Comparison of ENCODE assay signal across 8 cellular contexts in genomic region chr11:65204646-65205601, GRCh38. TPM values are rescaled to one million over a fixed set of nuclear protein-coding genes. Genes with fewer than 3 reads are reported as not detected.
DNase-seq lines count a peak whose midpoint lies in the region; ATAC-seq, FAIRE-seq and TF ChIP-seq lines count a peak whose summit lies in the region.

No MANE protein-coding gene starts in this region.

- WGBS in gastroesophageal sphincter (ENCODE audit: low coverage in 1 of 2), 2 donors: 60% methylated on average over 14 of the region's 38 CpGs; no CpG with 5 or more reads in 1 of the 2 donors
- WGBS in pancreas, 2 donors: 73 to 74% methylated on average over 38 of the region's 38 CpGs

- no peaks in the 10 kb centered on the region for H3K27me3 Mint-ChIP-seq in activated T-helper 1 cell treated with anti-CD3 and anti-CD28 coated beads, Interleukin-12 subunit alpha, Interleukin-12 subunit beta, Interleukin-2, Interleukin-4 antibody, amounts not matched to agents 30 ng/mL and 10 ng/mL and 1 ng/mL, durations not matched to agents 14 hours and 24 hours and 36 hours (ENCODE audit: insufficient read depth)

- TF ChIP-seq CTCF in gastroesophageal sphincter (IDR thresholded peaks at IDR 0.05) (peak in 3 of 4 experiments; percentile 65 to 89 (median 73)), pancreas (IDR thresholded peaks at IDR 0.05) (peak; percentile 74 to 88 (median 84))

- H3K27ac Mint-ChIP-seq in activated T-helper 1 cell treated with anti-CD3 and anti-CD28 coated beads, Interleukin-12 subunit alpha, Interleukin-12 subunit beta, Interleukin-2, Interleukin-4 antibody, amounts not matched to agents 30 ng/mL and 10 ng/mL and 1 ng/mL, durations not matched to agents 14 hours and 24 hours and 36 hours: no peak overlapping the region

- ATAC-seq in gastroesophageal sphincter (peak; percentile 58), pancreas (peak in 3 of 4 donors; percentile 66 to 76 (median 73)), GM19467 (IDR thresholded peaks at IDR 0.05; ENCODE audit: unreplicated experiment) (no peak), GM18867 (IDR thresholded peaks at IDR 0.05; ENCODE audit: unreplicated experiment) (no peak)

- intact Hi-C loops in activated T-helper 1 cell treated with anti-CD3 and anti-CD28 coated beads, Interleukin-12 subunit alpha, Interleukin-12 subunit beta, Interleukin-2, Interleukin-4 antibody, amounts not matched to agents 30 ng/mL and 10 ng/mL and 1 ng/mL, durations not matched to agents 14 hours and 24 hours and 36 hours (cut with micrococcal nuclease): loop anchor here (1.0 kb wide), 2 partner anchors 110 to 125 kb away; no protein-coding TSS in a partner anchor
- intact Hi-C loops in pancreas (cut with DNase I): no loop called here

- H3K9me3 ChIP-seq in gastroesophageal sphincter: no peaks in the 10 kb centered on the region
- no peaks in the 10 kb centered on the region for H3K9me3 ChIP-seq in pancreas

- H3K27ac ChIP-seq in gastroesophageal sphincter (no peak overlapping the region), pancreas (no peak overlapping the region)

- no peak for TF ChIP-seq POLR2A in gastroesophageal sphincter (IDR thresholded peaks at IDR 0.05)

- H3K4me1 ChIP-seq in gastroesophageal sphincter (no peaks in the 10 kb centered on the region), pancreas (no peaks in the 10 kb centered on the region)

- FAIRE-seq in pancreas (lab: Jason Lieb, UNC): no peak

- no peak overlapping the region for H3K4me3 ChIP-seq in gastroesophageal sphincter
- H3K4me3 ChIP-seq in pancreas: no peak overlapping the region

- H3K27me3 ChIP-seq in gastroesophageal sphincter (no peaks in the 10 kb centered on the region), pancreas (no peaks in the 10 kb centered on the region)

- DNase-seq in activated T-helper 1 cell treated with Interleukin-2 at 50 U/mL for 16 hours (ENCODE audit: low read depth) (peak; percentile 22), NCI-H345 treated with DMSO at 0.1 percent for 48 hours (lab: John Stamatoyannopoulos, UW; ENCODE audit: unreplicated experiment) (peak; percentile 2), pancreas (peak in 1 of 6 donors; percentile 73)
- no peak for DNase-seq in activated T-helper 1 cell treated with anti-CD3 and anti-CD28 coated beads, Interleukin-12 subunit alpha, Interleukin-12 subunit beta, Interleukin-2, Interleukin-4 antibody, amounts not matched to agents 30 ng/mL and 10 ng/mL and 1 ng/mL, durations not matched to agents 14 hours and 24 hours and 36 hours (ENCODE audit: low spot score)
- DNase-seq in activated T-cell treated with anti-CD3 and anti-CD28 coated beads, Interleukin-2, amount 50 U/mL, for 48 hours: peak; percentile 69 to 73

- TF ChIP-seq EP300 in gastroesophageal sphincter (IDR thresholded peaks at IDR 0.05): no peak

- no peaks in the 10 kb centered on the region for H3K9me3 Mint-ChIP-seq in activated T-helper 1 cell treated with anti-CD3 and anti-CD28 coated beads, Interleukin-12 subunit alpha, Interleukin-12 subunit beta, Interleukin-2, Interleukin-4 antibody, amounts not matched to agents 30 ng/mL and 10 ng/mL and 1 ng/mL, durations not matched to agents 14 hours and 24 hours and 36 hours

- peaks cover 20% of the 10 kb centered on the region for H3K36me3 Mint-ChIP-seq in activated T-helper 1 cell treated with anti-CD3 and anti-CD28 coated beads, Interleukin-12 subunit alpha, Interleukin-12 subunit beta, Interleukin-2, Interleukin-4 antibody, amounts not matched to agents 30 ng/mL and 10 ng/mL and 1 ng/mL, durations not matched to agents 14 hours and 24 hours and 36 hours (ENCODE audit: low read depth)

- H3K36me3 ChIP-seq in gastroesophageal sphincter (peaks cover 0 to 97% of the 10 kb centered on the region in 2 donors), pancreas (peaks cover 0 to 60% (median 37%) of the 10 kb centered on the region in 3 donors)

- H3K4me3 Mint-ChIP-seq in activated T-helper 1 cell treated with anti-CD3 and anti-CD28 coated beads, Interleukin-12 subunit alpha, Interleukin-12 subunit beta, Interleukin-2, Interleukin-4 antibody, amounts not matched to agents 30 ng/mL and 10 ng/mL and 1 ng/mL, durations not matched to agents 14 hours and 24 hours and 36 hours: no peak overlapping the region

- no peaks in the 10 kb centered on the region for H3K4me1 Mint-ChIP-seq in activated T-helper 1 cell treated with anti-CD3 and anti-CD28 coated beads, Interleukin-12 subunit alpha, Interleukin-12 subunit beta, Interleukin-2, Interleukin-4 antibody, amounts not matched to agents 30 ng/mL and 10 ng/mL and 1 ng/mL, durations not matched to agents 14 hours and 24 hours and 36 hours (ENCODE audit: low read depth)

RNA-seq across cellular contexts. Expression of gene CAPN1, which starts 23.2 kb away (rescaled TPM):
- total RNA-seq in activated T-helper 1 cell treated with anti-CD3 and anti-CD28 coated beads, Interleukin-12 subunit alpha, Interleukin-12 subunit beta, Interleukin-2, Interleukin-4 antibody, amounts not matched to agents 30 ng/mL and 10 ng/mL and 1 ng/mL, durations not matched to agents 14 hours and 24 hours and 36 hours: 85.9 and 93.5 TPM in 2 replicates
- 100 to 1,000 TPM; 100 to 196 (median 156) TPM for total RNA-seq in gastroesophageal sphincter
- total RNA-seq in pancreas: 100 to 1,000 TPM; 103 to 139 (median 107) TPM
- 100 to 1,000 TPM; 111 to 144 TPM for polyA plus RNA-seq in pancreas

RNA-seq across cellular contexts. Expression of gene SPDYC, which starts 34.9 kb away (rescaled TPM):
- total RNA-seq in activated T-helper 1 cell treated with anti-CD3 and anti-CD28 coated beads, Interleukin-12 subunit alpha, Interleukin-12 subunit beta, Interleukin-2, Interleukin-4 antibody, amounts not matched to agents 30 ng/mL and 10 ng/mL and 1 ng/mL, durations not matched to agents 14 hours and 24 hours and 36 hours: not detected in 2 replicates
- not detected for total RNA-seq in gastroesophageal sphincter
- not detected for total RNA-seq in pancreas
- under 1 TPM in 1 of 2 donors, not detected in 1; 0.14 TPM for polyA plus RNA-seq in pancreas

RNA-seq across cellular contexts. Expression of gene POLA2, which starts 56.8 kb away (rescaled TPM):
- total RNA-seq in activated T-helper 1 cell treated with anti-CD3 and anti-CD28 coated beads, Interleukin-12 subunit alpha, Interleukin-12 subunit beta, Interleukin-2, Interleukin-4 antibody, amounts not matched to agents 30 ng/mL and 10 ng/mL and 1 ng/mL, durations not matched to agents 14 hours and 24 hours and 36 hours: 78.2 and 78.9 TPM in 2 replicates
- total RNA-seq in gastroesophageal sphincter: 10 to 100 TPM in 2 of 4 donors, 1 to 10 TPM in 2; 7.7 to 18.5 (median 13.2) TPM
- total RNA-seq in pancreas: 1 to 10 TPM; 3.1 to 6.4 (median 4.6) TPM
- polyA plus RNA-seq in pancreas: 1 to 10 TPM; 6.8 to 7.5 TPM

Comparison
In these comparisons a context has a peak if more than half of its experiments do, and no peak if none do; other contexts are left out.
1. ATAC-seq: peak in gastroesophageal sphincter (single experiment) and pancreas (3 of 4); none in GM19467 (single experiment) and GM18867 (single experiment).